15 cellular contexts compared by ENCODE assay signal in the genomic region with DNA sequence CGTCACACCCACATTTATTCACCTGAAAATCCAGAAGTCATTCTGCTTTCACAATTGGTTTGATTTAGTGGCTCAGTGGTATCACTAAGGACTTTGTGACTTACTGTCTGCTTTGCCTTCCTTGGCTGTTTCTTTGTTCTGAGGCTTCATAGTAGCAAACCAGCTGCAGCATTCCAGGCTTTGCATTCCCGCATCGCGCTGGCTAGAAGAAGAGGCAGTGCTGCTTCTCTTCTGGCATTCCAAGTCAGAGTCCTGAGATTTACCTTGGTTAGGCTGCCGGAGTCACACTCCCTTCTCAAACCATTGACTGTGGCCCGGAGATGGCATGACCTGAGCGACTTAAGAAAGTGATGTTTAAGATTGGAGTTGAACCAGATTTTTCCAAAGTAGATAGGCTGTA.
"Had no signal": no experiment of that assay in that cellular context is flagged by ENCODE, and none has a peak within 500 bp of the region (broad histone marks: within the 10 kb centered on the region; RNA-seq: fewer than 3 reads in every experiment).

No MANE protein-coding gene starts in this region.

- H3K36me3 ChIP-seq: right atrium auricular region, transverse colon had no signal

- H3K4me3 ChIP-seq: dorsolateral prefrontal cortex, lower lobe of right lung, mucosa of descending colon, right atrium auricular region, smooth muscle cell, transverse colon had no signal

- H3K4me3 Mint-ChIP-seq: activated naive CD4-positive, alpha-beta T cell treated with anti-CD3 and anti-CD28 coated beads for 36 hours; naive thymus-derived CD8-positive, alpha-beta T cell had no signal

- H3K9me3 ChIP-seq: lower lobe of right lung, mucosa of descending colon, right atrium auricular region, transverse colon had no signal

- H3K9me3 Mint-ChIP-seq: activated naive CD4-positive, alpha-beta T cell treated with anti-CD3 and anti-CD28 coated beads for 36 hours; activated T-helper 2 cell treated with anti-CD3 and anti-CD28 coated beads, Interferon-gamma antibody, Interleukin-2, Interleukin-4, amounts not matched to agents 10 μg/mL and 5 μg/mL and 100 μg/mL, durations not matched to agents 14 hours and 24 hours and 36 hours; naive thymus-derived CD8-positive, alpha-beta T cell had no signal

- H3K4me1 ChIP-seq: lower lobe of right lung, right atrium auricular region, transverse colon had no signal

- H3K27me3 ChIP-seq: dorsolateral prefrontal cortex, right atrium auricular region, transverse colon had no signal

- DNase-seq: activated CD4-positive, CD25-positive, alpha-beta regulatory T cell treated with anti-CD3 and anti-CD28 coated beads, Interleukin-2, amount 50 U/mL, for 72 hours; activated naive CD4-positive, alpha-beta T cell treated with anti-CD3 and anti-CD28 coated beads for 36 hours; activated T-cell treated with anti-CD3 and anti-CD28 coated beads for 4 hours; dorsolateral prefrontal cortex; left colon; lower lobe of right lung; mucosa of descending colon; naive thymus-derived CD8-positive, alpha-beta T cell; occipital lobe; stimulated activated naive CD8-positive, alpha-beta T cell treated with anti-CD3 and anti-CD28 coated beads, Interleukin-15, Interleukin-2, amounts not matched to agents 100 U/mL and 50 U/mL, for 24 hours; SW 1271; transverse colon had no signal

- H3K27ac Mint-ChIP-seq: activated naive CD4-positive, alpha-beta T cell treated with anti-CD3 and anti-CD28 coated beads for 36 hours; activated T-helper 2 cell treated with anti-CD3 and anti-CD28 coated beads, Interferon-gamma antibody, Interleukin-2, Interleukin-4, amounts not matched to agents 10 μg/mL and 5 μg/mL and 100 μg/mL, durations not matched to agents 14 hours and 24 hours and 36 hours had no signal

- H3K36me3 Mint-ChIP-seq: naive thymus-derived CD8-positive, alpha-beta T cell had no signal
